ENCODE assay signal across 1 cellular context in genomic region chr16:26197707-26198106, GRCh38.
TF ChIP-seq lines count a peak whose summit lies in the region.

No MANE protein-coding gene starts in this region.

TF ChIP-seq in H1, 55 proteins besides CTCF, POLR2A, EP300 and RAD21 (continued from another document):
- TF ChIP-seq, protein P1, sequence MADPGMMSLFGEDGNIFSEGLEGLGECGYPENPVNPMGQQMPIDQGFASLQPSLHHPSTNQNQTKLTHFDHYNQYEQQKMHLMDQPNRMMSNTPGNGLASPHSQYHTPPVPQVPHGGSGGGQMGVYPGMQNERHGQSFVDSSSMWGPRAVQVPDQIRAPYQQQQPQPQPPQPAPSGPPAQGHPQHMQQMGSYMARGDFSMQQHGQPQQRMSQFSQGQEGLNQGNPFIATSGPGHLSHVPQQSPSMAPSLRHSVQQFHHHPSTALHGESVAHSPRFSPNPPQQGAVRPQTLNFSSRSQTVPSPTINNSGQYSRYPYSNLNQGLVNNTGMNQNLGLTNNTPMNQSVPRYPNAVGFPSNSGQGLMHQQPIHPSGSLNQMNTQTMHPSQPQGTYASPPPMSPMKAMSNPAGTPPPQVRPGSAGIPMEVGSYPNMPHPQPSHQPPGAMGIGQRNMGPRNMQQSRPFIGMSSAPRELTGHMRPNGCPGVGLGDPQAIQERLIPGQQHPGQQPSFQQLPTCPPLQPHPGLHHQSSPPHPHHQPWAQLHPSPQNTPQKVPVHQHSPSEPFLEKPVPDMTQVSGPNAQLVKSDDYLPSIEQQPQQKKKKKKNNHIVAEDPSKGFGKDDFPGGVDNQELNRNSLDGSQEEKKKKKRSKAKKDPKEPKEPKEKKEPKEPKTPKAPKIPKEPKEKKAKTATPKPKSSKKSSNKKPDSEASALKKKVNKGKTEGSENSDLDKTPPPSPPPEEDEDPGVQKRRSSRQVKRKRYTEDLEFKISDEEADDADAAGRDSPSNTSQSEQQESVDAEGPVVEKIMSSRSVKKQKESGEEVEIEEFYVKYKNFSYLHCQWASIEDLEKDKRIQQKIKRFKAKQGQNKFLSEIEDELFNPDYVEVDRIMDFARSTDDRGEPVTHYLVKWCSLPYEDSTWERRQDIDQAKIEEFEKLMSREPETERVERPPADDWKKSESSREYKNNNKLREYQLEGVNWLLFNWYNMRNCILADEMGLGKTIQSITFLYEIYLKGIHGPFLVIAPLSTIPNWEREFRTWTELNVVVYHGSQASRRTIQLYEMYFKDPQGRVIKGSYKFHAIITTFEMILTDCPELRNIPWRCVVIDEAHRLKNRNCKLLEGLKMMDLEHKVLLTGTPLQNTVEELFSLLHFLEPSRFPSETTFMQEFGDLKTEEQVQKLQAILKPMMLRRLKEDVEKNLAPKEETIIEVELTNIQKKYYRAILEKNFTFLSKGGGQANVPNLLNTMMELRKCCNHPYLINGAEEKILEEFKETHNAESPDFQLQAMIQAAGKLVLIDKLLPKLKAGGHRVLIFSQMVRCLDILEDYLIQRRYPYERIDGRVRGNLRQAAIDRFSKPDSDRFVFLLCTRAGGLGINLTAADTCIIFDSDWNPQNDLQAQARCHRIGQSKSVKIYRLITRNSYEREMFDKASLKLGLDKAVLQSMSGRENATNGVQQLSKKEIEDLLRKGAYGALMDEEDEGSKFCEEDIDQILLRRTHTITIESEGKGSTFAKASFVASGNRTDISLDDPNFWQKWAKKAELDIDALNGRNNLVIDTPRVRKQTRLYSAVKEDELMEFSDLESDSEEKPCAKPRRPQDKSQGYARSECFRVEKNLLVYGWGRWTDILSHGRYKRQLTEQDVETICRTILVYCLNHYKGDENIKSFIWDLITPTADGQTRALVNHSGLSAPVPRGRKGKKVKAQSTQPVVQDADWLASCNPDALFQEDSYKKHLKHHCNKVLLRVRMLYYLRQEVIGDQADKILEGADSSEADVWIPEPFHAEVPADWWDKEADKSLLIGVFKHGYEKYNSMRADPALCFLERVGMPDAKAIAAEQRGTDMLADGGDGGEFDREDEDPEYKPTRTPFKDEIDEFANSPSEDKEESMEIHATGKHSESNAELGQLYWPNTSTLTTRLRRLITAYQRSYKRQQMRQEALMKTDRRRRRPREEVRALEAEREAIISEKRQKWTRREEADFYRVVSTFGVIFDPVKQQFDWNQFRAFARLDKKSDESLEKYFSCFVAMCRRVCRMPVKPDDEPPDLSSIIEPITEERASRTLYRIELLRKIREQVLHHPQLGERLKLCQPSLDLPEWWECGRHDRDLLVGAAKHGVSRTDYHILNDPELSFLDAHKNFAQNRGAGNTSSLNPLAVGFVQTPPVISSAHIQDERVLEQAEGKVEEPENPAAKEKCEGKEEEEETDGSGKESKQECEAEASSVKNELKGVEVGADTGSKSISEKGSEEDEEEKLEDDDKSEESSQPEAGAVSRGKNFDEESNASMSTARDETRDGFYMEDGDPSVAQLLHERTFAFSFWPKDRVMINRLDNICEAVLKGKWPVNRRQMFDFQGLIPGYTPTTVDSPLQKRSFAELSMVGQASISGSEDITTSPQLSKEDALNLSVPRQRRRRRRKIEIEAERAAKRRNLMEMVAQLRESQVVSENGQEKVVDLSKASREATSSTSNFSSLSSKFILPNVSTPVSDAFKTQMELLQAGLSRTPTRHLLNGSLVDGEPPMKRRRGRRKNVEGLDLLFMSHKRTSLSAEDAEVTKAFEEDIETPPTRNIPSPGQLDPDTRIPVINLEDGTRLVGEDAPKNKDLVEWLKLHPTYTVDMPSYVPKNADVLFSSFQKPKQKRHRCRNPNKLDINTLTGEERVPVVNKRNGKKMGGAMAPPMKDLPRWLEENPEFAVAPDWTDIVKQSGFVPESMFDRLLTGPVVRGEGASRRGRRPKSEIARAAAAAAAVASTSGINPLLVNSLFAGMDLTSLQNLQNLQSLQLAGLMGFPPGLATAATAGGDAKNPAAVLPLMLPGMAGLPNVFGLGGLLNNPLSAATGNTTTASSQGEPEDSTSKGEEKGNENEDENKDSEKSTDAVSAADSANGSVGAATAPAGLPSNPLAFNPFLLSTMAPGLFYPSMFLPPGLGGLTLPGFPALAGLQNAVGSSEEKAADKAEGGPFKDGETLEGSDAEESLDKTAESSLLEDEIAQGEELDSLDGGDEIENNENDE (IDR thresholded peaks at IDR 0.05; ENCODE audit: insufficient replicate concordance, low read length) = no peak
- TF ChIP-seq TAF1 (IDR thresholded peaks at IDR 0.05; ENCODE audit: low read depth, low read length) (no peak), CBX5 (IDR thresholded peaks at IDR 0.05; ENCODE audit: low read depth, low read length) (no peak), RBBP5 (IDR thresholded peaks at IDR 0.05; ENCODE audit: borderline replicate concordance, low read depth, low read length) (no peak), JUND (IDR thresholded peaks at IDR 0.05; ENCODE audit: low read length) (no peak), SP4 (IDR thresholded peaks at IDR 0.05; ENCODE audit: low read length) (no peak), NANOG (IDR thresholded peaks at IDR 0.05; ENCODE audit: insufficient read depth, low read depth, low read length, poor library complexity, severe bottlenecking) (no peak), KDM4A (IDR thresholded peaks at IDR 0.05; ENCODE audit: low read depth, low read length, severe bottlenecking) (no peak), FOSL1 (IDR thresholded peaks at IDR 0.05; ENCODE audit: insufficient read depth, low read depth, low read length) (no peak), TAF7 (optimal IDR thresholded peaks at IDR 0.05; ENCODE audit: borderline replicate concordance, low read depth, low read length) (no peak), TEAD4 (IDR thresholded peaks at IDR 0.05; ENCODE audit: low read depth, low read length) (no peak)
- TF ChIP-seq, protein P2, sequence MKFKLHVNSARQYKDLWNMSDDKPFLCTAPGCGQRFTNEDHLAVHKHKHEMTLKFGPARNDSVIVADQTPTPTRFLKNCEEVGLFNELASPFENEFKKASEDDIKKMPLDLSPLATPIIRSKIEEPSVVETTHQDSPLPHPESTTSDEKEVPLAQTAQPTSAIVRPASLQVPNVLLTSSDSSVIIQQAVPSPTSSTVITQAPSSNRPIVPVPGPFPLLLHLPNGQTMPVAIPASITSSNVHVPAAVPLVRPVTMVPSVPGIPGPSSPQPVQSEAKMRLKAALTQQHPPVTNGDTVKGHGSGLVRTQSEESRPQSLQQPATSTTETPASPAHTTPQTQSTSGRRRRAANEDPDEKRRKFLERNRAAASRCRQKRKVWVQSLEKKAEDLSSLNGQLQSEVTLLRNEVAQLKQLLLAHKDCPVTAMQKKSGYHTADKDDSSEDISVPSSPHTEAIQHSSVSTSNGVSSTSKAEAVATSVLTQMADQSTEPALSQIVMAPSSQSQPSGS (IDR thresholded peaks at IDR 0.05; ENCODE audit: low read length) = no peak
